In genomic region chrX:153953342-153953830, GRCh38 we compare ENCODE assay signal across 8 cellular contexts. TPM values are rescaled to one million over a fixed set of nuclear protein-coding genes. Genes with fewer than 3 reads are reported as not detected.
A peak's percentile ranks its signal among the peaks of the same experiment; 100 is the strongest.
DNase-seq lines count a peak whose midpoint lies in the region; ATAC-seq and TF ChIP-seq lines count a peak whose summit lies in the region.

No MANE protein-coding gene starts in this region.

- H3K4me1 ChIP-seq in testis, result peaks cover 3% of the 10 kb centered on the region

- TF ChIP-seq CTCF in fibroblast of the aortic adventitia (IDR thresholded peaks at IDR 0.05; ENCODE audit: insufficient read depth, low read length) (peak; percentile 96), testis (IDR thresholded peaks at IDR 0.05) (peak; percentile 82 to 90 (median 90))

- WGBS in testis, 2 donors, result 43% methylated on average over 10 of the region's 33 CpGs; no CpG with 5 or more reads in 1 of the 2 donors

- H3K4me3 ChIP-seq in fibroblast of the aortic adventitia (ENCODE audit: low read depth, low read length) (no peak overlapping the region), testis (no peak overlapping the region)

- no peaks in the 10 kb centered on the region for H3K36me3 ChIP-seq in testis (ENCODE audit: low read depth, missing control alignments)

- CTCF ChIA-PET in HEK293T (lab: Yijun Ruan, JAX), result interaction anchor here (0.8 to 2.5 kb wide), 3 partner anchors 15 to 921 kb away, joined by 3 to 8 read pairs (median 3); no protein-coding TSS in a partner anchor

- POLR2A ChIA-PET in HEK293T (lab: Yijun Ruan, JAX), result no interaction called here

- no peaks in the 10 kb centered on the region for H3K9me3 ChIP-seq in testis

- no peak for TF ChIP-seq POLR2A in testis (IDR thresholded peaks at IDR 0.05)

- no peaks in the 10 kb centered on the region for H3K27me3 ChIP-seq in testis

- no peak for ATAC-seq in HG03039 (IDR thresholded peaks at IDR 0.05; ENCODE audit: unreplicated experiment)

- intact Hi-C loops in testis (cut with DNase I; ENCODE audit: low total_unique reads), result loop anchor here (10.0 kb wide), 1 partner anchor 189 kb away; the partner anchor contains the start of gene PLXNB3

- DNase-seq in DMS 273 treated with DMSO at 0.1 percent for 48 hours (lab: John Stamatoyannopoulos, UW), result peak; percentile 65
- DNase-seq in HEK293T (ENCODE audit: extremely low spot score), result peak; percentile 88
- peak; percentile 55 for DNase-seq in OCI-M1 (lab: John Stamatoyannopoulos, UW)
- peak; percentile 63 to 66 for DNase-seq in activated T-helper 1 cell treated with anti-CD3 and anti-CD28 coated beads, Interleukin-2, amount 50 U/mL, for 16 hours (ENCODE audit: low read depth in 1 of 2, low spot score in 1 of 2)
- peak; percentile 58 for DNase-seq in fibroblast of the aortic adventitia (ENCODE audit: low read depth)
- DNase-seq in nucleus accumbens (lab: John Stamatoyannopoulos, UW), result peak in 46 of 56 donors; percentile 3 to 79 (median 42)
- DNase-seq in testis, result peak; percentile 72

- peak overlapping the region; percentile 11 to 30 for H3K27ac ChIP-seq in testis

TF ChIP-seq in HEK293T, 16 proteins besides CTCF, POLR2A, EP300 and RAD21:
- TF ChIP-seq FOXM1 (IDR thresholded peaks at IDR 0.05; ENCODE audit: borderline replicate concordance) (peak; percentile 4; the same call in 1 of the 2 replicates), HDGF (IDR thresholded peaks at IDR 0.05; ENCODE audit: borderline replicate concordance) (no peak), SUZ12 (IDR thresholded peaks at IDR 0.05) (no peak), FOXK2 (IDR thresholded peaks at IDR 0.05) (no peak), BHLHE40 (IDR thresholded peaks at IDR 0.05; ENCODE audit: borderline replicate concordance) (no peak), CTBP1 (IDR thresholded peaks at IDR 0.05; ENCODE audit: borderline replicate concordance) (no peak), TARDBP (IDR thresholded peaks at IDR 0.05) (no peak)
TF ChIP-seq in HEK293T: peak in this region for 1.

RNA-seq across cellular contexts. Expression of gene RENBP, which starts 8.9 kb away (rescaled TPM):
- total RNA-seq in fibroblast of the aortic adventitia (ENCODE audit: low replicate concordance) (0.45 and 5.6 TPM in 2 replicates), testis (1 to 10 TPM; 2.8 to 3.4 TPM)
- 4.8 TPM for polyA plus RNA-seq in testis (ENCODE audit: insufficient read depth, low read depth, low replicate concordance)

RNA-seq across cellular contexts. Expression of gene HCFC1, which starts 18.2 kb away (rescaled TPM):
- total RNA-seq in fibroblast of the aortic adventitia (ENCODE audit: low replicate concordance) (16.4 and 34.5 TPM in 2 replicates), testis (100 to 1,000 TPM; 102 to 115 TPM)
- 32.3 TPM for polyA plus RNA-seq in testis (ENCODE audit: insufficient read depth, low read depth, low replicate concordance)

RNA-seq across cellular contexts. Expression of gene NAA10, which starts 18.5 kb away (rescaled TPM):
- 25.8 and 84.7 TPM in 2 replicates for total RNA-seq in fibroblast of the aortic adventitia (ENCODE audit: low replicate concordance)
- total RNA-seq in testis, result 10 to 100 TPM; 46.7 to 52.8 TPM
- polyA plus RNA-seq in testis (ENCODE audit: insufficient read depth, low read depth, low replicate concordance), result 33.9 TPM

RNA-seq across cellular contexts. Expression of gene TMEM187, which starts 19.2 kb away (rescaled TPM):
- total RNA-seq in fibroblast of the aortic adventitia (ENCODE audit: low replicate concordance) (5.3 and 7.5 TPM in 2 replicates), testis (10 to 100 TPM; 13.1 to 15.7 TPM)
- 6.1 TPM for polyA plus RNA-seq in testis (ENCODE audit: insufficient read depth, low read depth, low replicate concordance)

RNA-seq across cellular contexts. Expression of gene ARHGAP4, which starts 27.3 kb away (rescaled TPM):
- total RNA-seq in fibroblast of the aortic adventitia (ENCODE audit: low replicate concordance) (0.27 and 6.0 TPM in 2 replicates), testis (10 to 100 TPM; 34.6 to 41.3 TPM)
- 25.6 TPM for polyA plus RNA-seq in testis (ENCODE audit: insufficient read depth, low read depth, low replicate concordance)
